ENCODE assay signal across 14 cellular contexts in genomic region chr16:69100046-69100765, GRCh38. TPM values are rescaled to one million over a fixed set of nuclear protein-coding genes. Genes with fewer than 3 reads are reported as not detected.
DNase-seq lines count a peak whose midpoint lies in the region; ATAC-seq and TF ChIP-seq lines count a peak whose summit lies in the region.
"Had no signal": no experiment of that assay in that cellular context is flagged by ENCODE, and none has a peak within 500 bp of the region (broad histone marks: within the 10 kb centered on the region; RNA-seq: fewer than 3 reads in every experiment).

No MANE protein-coding gene starts in this region.

- H3K27ac ChIP-seq in SK-N-SH (ENCODE audit: low read depth in 2 of 2, low read length in 1 of 2): peak overlapping the region in 1 of 2 experiments; percentile 12; a peak in 1 of 4 replicates
- peak overlapping the region; percentile 4 to 61 for H3K27ac ChIP-seq in esophagus (ENCODE audit: low read depth in 2 of 2, low read length in 1 of 2)
- peak overlapping the region; percentile 64 to 83 (median 77) for H3K27ac ChIP-seq in thyroid gland
- H3K27ac ChIP-seq: colonic mucosa, SK-N-MC had no signal

- H3K36me3 ChIP-seq in SK-N-SH (replicated peaks in 1 of 2; ENCODE audit: control insufficient read depth in 1 of 2, insufficient read depth in 2 of 2, low read length in 1 of 2) (no peaks in the 10 kb centered on the region), esophagus (ENCODE audit: control insufficient read depth in 2 of 2, insufficient read depth in 2 of 2, low read length in 1 of 2) (no peaks in the 10 kb centered on the region), thyroid gland (no peaks in the 10 kb centered on the region)
- H3K36me3 ChIP-seq: colonic mucosa had no signal

- intact Hi-C loops in thyroid gland (cut with DNase I): no loop called here
- intact Hi-C loops in lower leg skin (cut with DNase I; ENCODE audit: low total_unique reads): no loop called here
- intact Hi-C loops in head of caudate nucleus (cut with DNase I): no loop called here

- H3K79me2 ChIP-seq in SK-N-SH (ENCODE audit: insufficient read depth): no peaks in the 10 kb centered on the region

- no peak overlapping the region for H3K9ac ChIP-seq in SK-N-SH

- DNase-seq in SK-N-SH: peak; percentile 77
- DNase-seq in NCI-H345 treated with DMSO at 0.1 percent for 48 hours (lab: John Stamatoyannopoulos, UW; ENCODE audit: unreplicated experiment): peak; percentile 34
- peak; percentile 94 to 96 for DNase-seq in thyroid gland
- no peak for DNase-seq in lower leg skin (ENCODE audit: low spot score in 2 of 2)
- DNase-seq in head of caudate nucleus: no peak
- DNase-seq: colonic mucosa; mucosa of descending colon; stimulated activated CD4-positive, alpha-beta T cell treated with anti-CD3 and anti-CD28 coated beads, Interleukin-4, amount 100 ng/mL, for 1 hour had no signal

- no peaks in the 10 kb centered on the region for H4K20me1 ChIP-seq in SK-N-SH (ENCODE audit: insufficient read depth)

- no peak for TF ChIP-seq EP300 in SK-N-SH (IDR thresholded peaks at IDR 0.05; ENCODE audit: borderline replicate concordance in 1 of 2, low read depth in 1 of 2, low read length in 1 of 2)

- CTCF ChIA-PET in SK-N-SH (lab: Yijun Ruan, JAX): interaction anchor here (0.6 to 2.7 kb wide), 8 partner anchors 12 to 571 kb away, joined by 3 to 12 read pairs (median 4); no protein-coding TSS in a partner anchor

- H3K9me2 ChIP-seq in SK-N-SH: no peaks in the 10 kb centered on the region

- TF ChIP-seq CTCF in SK-N-SH (IDR thresholded peaks at IDR 0.05): no peak
- no peak for TF ChIP-seq CTCF in thyroid gland (IDR thresholded peaks at IDR 0.05)
- TF ChIP-seq CTCF in lower leg skin (IDR thresholded peaks at IDR 0.05): no peak

- H3K4me1 ChIP-seq in SK-N-SH (ENCODE audit: control insufficient read depth in 1 of 2, insufficient read depth in 2 of 2, low read depth in 1 of 2, low read length in 1 of 2) (peaks cover 3 to 14% of the 10 kb centered on the region in 2 experiments; a peak in 3 of 4 replicates), esophagus (ENCODE audit: control insufficient read depth in 2 of 2, insufficient read depth in 2 of 2, low read length in 1 of 2) (peaks cover 0 to 10% of the 10 kb centered on the region in 2 donors), thyroid gland (peaks cover 33 to 49% of the 10 kb centered on the region in 2 donors)
- H3K4me1 ChIP-seq: colonic mucosa had no signal

- H3K27me3 ChIP-seq in SK-N-SH (ENCODE audit: insufficient read depth): no peaks in the 10 kb centered on the region
- H3K27me3 ChIP-seq in esophagus (ENCODE audit: control insufficient read depth in 1 of 2, insufficient read depth in 2 of 2, low read length in 2 of 2): no peaks in the 10 kb centered on the region
- no peaks in the 10 kb centered on the region for H3K27me3 ChIP-seq in thyroid gland
- H3K27me3 ChIP-seq: colonic mucosa had no signal

- no peak for ATAC-seq in SK-N-SH treated with all-trans-retinoic acid at 6 μM for 48 hours
- ATAC-seq in GM18511 (IDR thresholded peaks at IDR 0.05; ENCODE audit: unreplicated experiment): no peak
- ATAC-seq: mucosa of descending colon; stimulated activated memory B cell treated with anti-CD40 and anti-IgM and Interleukin-4, amounts not matched to agents 10 μg/mL and 1 μg/mL and 100 μg/mL, for 72 hours had no signal

- no peaks in the 10 kb centered on the region for H3K9me3 ChIP-seq in SK-N-SH
- H3K9me3 ChIP-seq in esophagus (ENCODE audit: control insufficient read depth in 2 of 2, insufficient read depth in 1 of 2, low read depth in 1 of 2, low read length in 1 of 2): no peaks in the 10 kb centered on the region
- H3K9me3 ChIP-seq in thyroid gland: no peaks in the 10 kb centered on the region
- H3K9me3 ChIP-seq: colonic mucosa, mucosa of descending colon had no signal

- 69% methylated on average over 13 of the region's 15 CpGs for WGBS in SK-N-SH (ENCODE audit: low lambda C conversion rate)
- 49 to 51% methylated on average over 15 of the region's 15 CpGs for WGBS in esophagus, 2 donors
- WGBS in thyroid gland, 2 donors: 26 to 32% methylated on average over 12 to 15 of the region's 15 CpGs
- 53 to 64% methylated on average over 15 of the region's 15 CpGs for WGBS in lower leg skin, 2 donors

- H3K4me2 ChIP-seq in SK-N-SH: no peak overlapping the region

- POLR2A ChIA-PET in SK-N-SH (lab: Yijun Ruan, JAX): interaction anchor here (1.4 kb wide), 1 partner anchor 10 kb away, joined by 6 read pairs; no protein-coding TSS in a partner anchor

- H2AFZ ChIP-seq in SK-N-SH (ENCODE audit: low read depth): no peak overlapping the region

- H3K4me3 ChIP-seq in SK-N-SH (ENCODE audit: low read depth in 2 of 2, low read length in 1 of 2): no peak overlapping the region
- H3K4me3 ChIP-seq in esophagus (ENCODE audit: low read depth in 1 of 2, low read length in 2 of 2): no peak overlapping the region
- H3K4me3 ChIP-seq in thyroid gland (replicated peaks in 1 of 3): peak overlapping the region in 1 of 3 donors; percentile 2
- no peak overlapping the region for H3K4me3 ChIP-seq in lower leg skin (ENCODE audit: low read depth, poor library complexity, severe bottlenecking)
- H3K4me3 ChIP-seq: colonic mucosa, mucosa of descending colon, SK-N-MC had no signal

- peaks cover 8% of the 10 kb centered on the region for H3F3A ChIP-seq in SK-N-SH (replicated peaks; ENCODE audit: insufficient read depth)

- no peak for TF ChIP-seq RAD21 in SK-N-SH (IDR thresholded peaks at IDR 0.05; ENCODE audit: low read length)

- peak in 1 of 2 donors; percentile 26 for TF ChIP-seq POLR2A in thyroid gland (IDR thresholded peaks at IDR 0.05)
- no peak for TF ChIP-seq POLR2A in lower leg skin (IDR thresholded peaks at IDR 0.05)

TF ChIP-seq in SK-N-SH treated with all-trans-retinoic acid at 6 μM for 48 hours, 23 proteins besides CTCF, POLR2A, EP300 and RAD21 (continues in another document):
- no peak for TF ChIP-seq ZNF8 (CRISPR knock-in tag; IDR thresholded peaks at IDR 0.05)
- no peak for TF ChIP-seq SNAI2 (CRISPR knock-in tag; IDR thresholded peaks at IDR 0.05)
- TF ChIP-seq ZC3H10 (CRISPR knock-in tag; IDR thresholded peaks at IDR 0.05): no peak
- TF ChIP-seq GLIS3 (CRISPR knock-in tag; IDR thresholded peaks at IDR 0.05): no peak
- no peak for TF ChIP-seq PATZ1 (CRISPR knock-in tag; IDR thresholded peaks at IDR 0.05; ENCODE audit: borderline replicate concordance)
- no peak for TF ChIP-seq CSRNP3 (CRISPR knock-in tag; IDR thresholded peaks at IDR 0.05)
- no peak for TF ChIP-seq ZFP30 (CRISPR knock-in tag; IDR thresholded peaks at IDR 0.05)
- no peak for TF ChIP-seq CSDC2 (CRISPR knock-in tag; IDR thresholded peaks at IDR 0.05)
- no peak for TF ChIP-seq TCF4 (CRISPR knock-in tag; IDR thresholded peaks at IDR 0.05; ENCODE audit: borderline replicate concordance)
- no peak for TF ChIP-seq ISL1 (CRISPR knock-in tag; IDR thresholded peaks at IDR 0.05)
- TF ChIP-seq OSR1 (CRISPR knock-in tag; IDR thresholded peaks at IDR 0.05): no peak

RNA-seq across cellular contexts. Expression of gene HAS3, which starts 5.2 kb away (rescaled TPM):
- polyA plus RNA-seq in SK-N-SH (2012; rRNA removed): 38.7 and 52.4 TPM in 2 replicates
- polyA plus RNA-seq in SK-N-SH (2012; cell fraction: cytosol; rRNA removed): 26.0 and 37.9 TPM in 2 replicates
- polyA plus RNA-seq in SK-N-SH (2012; cell fraction: nucleus; rRNA removed): 61.9 and 84.2 TPM in 2 replicates
- 10 to 100 TPM in 1 of 2 donors, 1 to 10 TPM in 1; 9.3 to 12.0 TPM for polyA plus RNA-seq in esophagus
- total RNA-seq in thyroid gland: 1 to 10 TPM; 3.5 to 9.1 (median 7.5) TPM
- total RNA-seq in lower leg skin: 1 to 10 TPM; 3.5 to 7.5 (median 4.8) TPM
- total RNA-seq: H4 had no signal

RNA-seq across cellular contexts. Expression of gene CHTF8, which starts 32.2 kb away (rescaled TPM):
- 83.0 and 96.6 TPM in 2 replicates for polyA plus RNA-seq in SK-N-SH (2012; rRNA removed)
- polyA plus RNA-seq in SK-N-SH (2012; cell fraction: cytosol; rRNA removed): 60.3 and 84.3 TPM in 2 replicates
- 54.0 and 64.1 TPM in 2 replicates for polyA plus RNA-seq in SK-N-SH (2012; cell fraction: nucleus; rRNA removed)
- 10 to 100 TPM; 18.8 to 43.5 TPM for polyA plus RNA-seq in esophagus
- 100 to 1,000 TPM in 3 of 4 donors, 10 to 100 TPM in 1; 95.8 to 124 (median 104) TPM for total RNA-seq in thyroid gland
- 100 to 1,000 TPM in 1 of 4 donors, 10 to 100 TPM in 3; 77.8 to 124 (median 82.8) TPM for total RNA-seq in lower leg skin

RNA-seq across cellular contexts. Expression of gene UTP4, which starts 32.2 kb away (rescaled TPM):
- polyA plus RNA-seq in SK-N-SH (2012; rRNA removed): 66.5 and 91.7 TPM in 2 replicates
- polyA plus RNA-seq in SK-N-SH (2012; cell fraction: cytosol; rRNA removed): 66.4 and 80.8 TPM in 2 replicates
- 47.6 and 88.1 TPM in 2 replicates for polyA plus RNA-seq in SK-N-SH (2012; cell fraction: nucleus; rRNA removed)
- polyA plus RNA-seq in esophagus: 10 to 100 TPM; 15.5 to 29.8 TPM
- total RNA-seq in thyroid gland: 10 to 100 TPM; 22.4 to 33.1 (median 24.1) TPM
- 10 to 100 TPM; 13.3 to 22.0 (median 15.0) TPM for total RNA-seq in lower leg skin

Comparison
In these comparisons a context has a peak if more than half of its experiments do, and no peak if none do; other contexts are left out.
1. DNase-seq: peak in SK-N-SH (single experiment), NCI-H345 treated with DMSO at 0.1 percent for 48 hours (single experiment) and thyroid gland (2 of 2); none in lower leg skin (0 of 2) and head of caudate nucleus (0 of 42).